18 cellular contexts compared by ENCODE assay signal in genomic region chr3:167113466-167113865, GRCh38.
DNase-seq lines count a peak whose midpoint lies in the region; ATAC-seq, FAIRE-seq and TF ChIP-seq lines count a peak whose summit lies in the region.
"Had no signal": no experiment of that assay in that cellular context is flagged by ENCODE, and none has a peak within 500 bp of the region (broad histone marks: within the 10 kb centered on the region; RNA-seq: fewer than 3 reads in every experiment).

No MANE protein-coding gene starts in this region.

- H3K27me3 ChIP-seq in liver (ENCODE audit: control insufficient read depth in 4 of 4, insufficient read depth in 4 of 4, low read length in 3 of 4) (no peaks in the 10 kb centered on the region), HepG2 (ENCODE audit: control insufficient read depth in 1 of 2, insufficient read depth in 2 of 2, low read length in 2 of 2) (no peaks in the 10 kb centered on the region)

- H3K79me2 ChIP-seq in HepG2 (ENCODE audit: insufficient read depth, low read length) = no peaks in the 10 kb centered on the region

- no peak for FAIRE-seq in HepG2 (lab: Jason Lieb, UNC)

- H4K20me1 ChIP-seq in HepG2 (ENCODE audit: insufficient read depth, low read length) = no peaks in the 10 kb centered on the region

- ATAC-seq in HepG2 (no peak), left lobe of liver (peak; percentile 63), GM18519 (IDR thresholded peaks at IDR 0.05; ENCODE audit: low FRiP score, unreplicated experiment) (no peak)
- ATAC-seq in naive thymus-derived CD8-positive, alpha-beta T cell = no peak
- ATAC-seq in stimulated activated effector memory CD8-positive, alpha-beta T cell treated with anti-CD3 and anti-CD28 coated beads, Interleukin-12 subunit alpha, Interleukin-12 subunit beta, amount 100 ng/mL, for 72 hours = no peak

- TF ChIP-seq RAD21 in liver (IDR thresholded peaks at IDR 0.05) (no peak), HepG2 (CRISPR knock-in tag; IDR thresholded peaks at IDR 0.05) (no peak)

- TF ChIP-seq EP300 in HepG2 (IDR thresholded peaks at IDR 0.05; ENCODE audit: low read depth in 2 of 2, low read length in 2 of 2) (no peak), HepG2 (CRISPR knock-in tag; IDR thresholded peaks at IDR 0.05; ENCODE audit: borderline replicate concordance) (no peak)

- TF ChIP-seq CTCF in liver (IDR thresholded peaks at IDR 0.05; ENCODE audit: low read depth, low read length, missing input control) = no peak
- TF ChIP-seq CTCF in HepG2 (CRISPR knock-in tag; IDR thresholded peaks at IDR 0.05) = no peak

- no peak overlapping the region for H3K27ac Mint-ChIP-seq in naive thymus-derived CD8-positive, alpha-beta T cell
- H3K27ac Mint-ChIP-seq in stimulated activated effector memory CD8-positive, alpha-beta T cell treated with anti-CD3 and anti-CD28 coated beads, Interleukin-12 subunit alpha, Interleukin-12 subunit beta, amount 100 ng/mL, for 72 hours = no peak overlapping the region
- H3K27ac Mint-ChIP-seq: CD4-positive, alpha-beta T cell had no signal

- no peaks in the 10 kb centered on the region for H3K9me3 ChIP-seq in liver (ENCODE audit: control insufficient read depth in 4 of 4, low read length in 3 of 4)
- no peaks in the 10 kb centered on the region for H3K9me3 ChIP-seq in HepG2 (ENCODE audit: low read length)

- no peak overlapping the region for H3K9ac ChIP-seq in liver (ENCODE audit: low read depth in 1 of 2, low read length in 2 of 2)
- H3K9ac ChIP-seq in HepG2 (ENCODE audit: insufficient read depth, low read depth, low read length) = no peak overlapping the region

- POLR2A ChIA-PET in HepG2 (lab: Yijun Ruan, JAX) = no interaction called here
- POLR2A ChIA-PET in naive thymus-derived CD8-positive, alpha-beta T cell (lab: Charles Lee) = no interaction called here

- BruUV-seq in HepG2 (replicated peaks; lab: Mats Ljungman, UMichigan) = no TSS peak

- peaks cover 0 to 9% (median 2%) of the 10 kb centered on the region in 9 donors for H3K9me3 Mint-ChIP-seq in naive thymus-derived CD8-positive, alpha-beta T cell
- peaks cover 12% of the 10 kb centered on the region for H3K9me3 Mint-ChIP-seq in stimulated activated effector memory CD8-positive, alpha-beta T cell treated with anti-CD3 and anti-CD28 coated beads, Interleukin-12 subunit alpha, Interleukin-12 subunit beta, amount 100 ng/mL, for 72 hours

- H3K4me1 Mint-ChIP-seq in naive thymus-derived CD8-positive, alpha-beta T cell = no peaks in the 10 kb centered on the region
- no peaks in the 10 kb centered on the region for H3K4me1 Mint-ChIP-seq in stimulated activated effector memory CD8-positive, alpha-beta T cell treated with anti-CD3 and anti-CD28 coated beads, Interleukin-12 subunit alpha, Interleukin-12 subunit beta, amount 100 ng/mL, for 72 hours

- H3K4me3 ChIP-seq in liver (ENCODE audit: low read depth in 1 of 3, low read length in 3 of 3) (no peak overlapping the region), HepG2 (replicated peaks in 1 of 3; ENCODE audit: insufficient read depth in 1 of 3, low read depth in 2 of 3, low read length in 3 of 3) (no peak overlapping the region)

- 40% methylated on average over 1 of the region's 1 CpG for WGBS in liver
- 0% methylated on average over 1 of the region's 1 CpG for WGBS in HepG2 (ENCODE audit: low lambda C conversion rate)

- CTCF ChIA-PET in HepG2 (lab: Yijun Ruan, JAX; ENCODE audit: low intra/inter-chr PET ratio, low total read pairs) = no interaction called here

- intact Hi-C loops in HepG2 (cut with micrococcal nuclease; ENCODE audit: unreplicated experiment) = no loop called here

- no peak overlapping the region for H2AFZ ChIP-seq in HepG2 (ENCODE audit: low read length)

- H3K36me3 ChIP-seq in liver (ENCODE audit: control insufficient read depth in 4 of 4, insufficient read depth in 3 of 4, low read depth in 1 of 4, low read length in 3 of 4) = no peaks in the 10 kb centered on the region
- no peaks in the 10 kb centered on the region for H3K36me3 ChIP-seq in HepG2 (replicated peaks in 1 of 2; ENCODE audit: control insufficient read depth in 1 of 2, insufficient read depth in 2 of 2, low read length in 2 of 2)

- TF ChIP-seq POLR2A in HepG2 (IDR thresholded peaks at IDR 0.05; ENCODE audit: insufficient read depth in 1 of 2, low read depth in 2 of 2, low read length in 2 of 2) = no peak

- in situ Hi-C loops in HepG2 (cut with HindIII; ENCODE audit: extremely low pct_ligation_motif_present, low pct_unique_long_range_greater_than_20kb) = no loop called here

- no peak overlapping the region for H3K4me2 ChIP-seq in HepG2 (ENCODE audit: low read depth, low read length)

- H3K36me3 Mint-ChIP-seq in naive thymus-derived CD8-positive, alpha-beta T cell = no peaks in the 10 kb centered on the region
- no peaks in the 10 kb centered on the region for H3K36me3 Mint-ChIP-seq in stimulated activated effector memory CD8-positive, alpha-beta T cell treated with anti-CD3 and anti-CD28 coated beads, Interleukin-12 subunit alpha, Interleukin-12 subunit beta, amount 100 ng/mL, for 72 hours

- H3K4me3 Mint-ChIP-seq in naive thymus-derived CD8-positive, alpha-beta T cell = no peak overlapping the region
- H3K4me3 Mint-ChIP-seq in stimulated activated effector memory CD8-positive, alpha-beta T cell treated with anti-CD3 and anti-CD28 coated beads, Interleukin-12 subunit alpha, Interleukin-12 subunit beta, amount 100 ng/mL, for 72 hours = no peak overlapping the region
- H3K4me3 Mint-ChIP-seq: CD4-positive, alpha-beta T cell had no signal

- H3K4me1 ChIP-seq in liver (ENCODE audit: control insufficient read depth in 4 of 4, insufficient read depth in 4 of 4, low read length in 3 of 4) (no peaks in the 10 kb centered on the region), HepG2 (ENCODE audit: insufficient read depth, low read length) (no peaks in the 10 kb centered on the region)

- no peak for DNase-seq in HepG2 (ENCODE audit: low spot score)
- DNase-seq in RPMI8226 = peak; percentile 29
- no peak for DNase-seq in left lobe of liver (ENCODE audit: low spot score)
- DNase-seq in stimulated activated CD4-positive, alpha-beta T cell treated with anti-CD3 and anti-CD28 coated beads, Interleukin-4, amount 100 ng/mL, for 1 hour = no peak
- DNase-seq in naive thymus-derived CD8-positive, alpha-beta T cell = no peak
- DNase-seq in stimulated activated effector memory CD8-positive, alpha-beta T cell treated with anti-CD3 and anti-CD28 coated beads, Interleukin-12 subunit alpha, Interleukin-12 subunit beta, amount 100 ng/mL, for 72 hours (ENCODE audit: low spot score in 2 of 2) = no peak
- DNase-seq: Calu3; CD4-positive, alpha-beta T cell; DND-41; NCI-H1092; NCI-H146; NCI-H2081 treated with DMSO at 0.1 percent for 48 hours; NCI-H345; NCI-H526; SIG-M5 had no signal

- H3K27ac ChIP-seq in liver (ENCODE audit: low read depth in 1 of 2, low read length in 2 of 2) (no peak overlapping the region), HepG2 (ENCODE audit: extremely low read length, insufficient read depth, low read length) (no peak overlapping the region)
- H3K27ac ChIP-seq: HL-60 had no signal

- H3K27me3 Mint-ChIP-seq in naive thymus-derived CD8-positive, alpha-beta T cell = no peaks in the 10 kb centered on the region
- H3K27me3 Mint-ChIP-seq: CD4-positive, alpha-beta T cell had no signal

TF ChIP-seq in liver, 16 proteins besides CTCF, POLR2A, EP300 and RAD21 (continues in another document):
- TF ChIP-seq YY1 (IDR thresholded peaks at IDR 0.05) = no peak
- no peak for TF ChIP-seq MAX (IDR thresholded peaks at IDR 0.05)
- no peak for TF ChIP-seq FOXA1 (IDR thresholded peaks at IDR 0.05)
- TF ChIP-seq ATF3 (IDR thresholded peaks at IDR 0.05) = no peak

TF ChIP-seq in HepG2, 621 proteins besides CTCF, POLR2A, EP300 and RAD21 (continues in another document):
- TF ChIP-seq ZNF383 (CRISPR knock-in tag; IDR thresholded peaks at IDR 0.05; ENCODE audit: borderline replicate concordance) (no peak), POGZ (CRISPR knock-in tag; IDR thresholded peaks at IDR 0.05) (no peak), TARDBP (CRISPR knock-in tag; IDR thresholded peaks at IDR 0.05) (no peak), ZBTB37 (CRISPR knock-in tag; IDR thresholded peaks at IDR 0.05) (no peak), ZUFSP (CRISPR knock-in tag; IDR thresholded peaks at IDR 0.05; ENCODE audit: borderline replicate concordance) (no peak), ZNF580 (CRISPR knock-in tag; IDR thresholded peaks at IDR 0.05; ENCODE audit: borderline replicate concordance, low read depth) (no peak)
